8 cellular contexts compared by ENCODE assay signal in genomic region chr12:28253175-28253641, GRCh38.
DNase-seq lines count a peak whose midpoint lies in the region; ATAC-seq and TF ChIP-seq lines count a peak whose summit lies in the region.
"Had no signal": no experiment of that assay in that cellular context is flagged by ENCODE, and none has a peak within 500 bp of the region (broad histone marks: within the 10 kb centered on the region; RNA-seq: fewer than 3 reads in every experiment).

No MANE protein-coding gene starts in this region.

- H3K27me3 Mint-ChIP-seq in activated naive CD4-positive, alpha-beta T cell treated with anti-CD3 and anti-CD28 coated beads, Interleukin-2, amount 10 ng/mL, durations not matched to agents 7 days and 5 days = no peaks in the 10 kb centered on the region

- no peak overlapping the region for H3K4me3 ChIP-seq in coronary artery
- H3K4me3 ChIP-seq: SK-N-MC had no signal

- DNase-seq in activated naive CD4-positive, alpha-beta T cell treated with anti-CD3 and anti-CD28 coated beads, Interleukin-2, amount 10 ng/mL, durations not matched to agents 7 days and 5 days = peak; percentile 26
- DNase-seq in stimulated activated CD8-positive, alpha-beta memory T cell treated with anti-CD3 and anti-CD28 coated beads, Interleukin-2, amount 100 ng/mL, for 48 hours (ENCODE audit: low read depth in 2 of 2) = peak; percentile 6 to 24
- DNase-seq in coronary artery (ENCODE audit: low spot score) (no peak), NCI-H128 (lab: John Stamatoyannopoulos, UW; ENCODE audit: unreplicated experiment) (no peak), RPMI8226 (no peak)

- ATAC-seq in GM19467 (IDR thresholded peaks at IDR 0.05; ENCODE audit: unreplicated experiment) = peak; percentile 84
- peak; percentile 95 for ATAC-seq in HG03442 (IDR thresholded peaks at IDR 0.05; ENCODE audit: unreplicated experiment)

- TF ChIP-seq CTCF in coronary artery (IDR thresholded peaks at IDR 0.05) = no peak

- peak overlapping the region; percentile 57 for H3K4me3 Mint-ChIP-seq in activated naive CD4-positive, alpha-beta T cell treated with anti-CD3 and anti-CD28 coated beads, Interleukin-2, amount 10 ng/mL, durations not matched to agents 7 days and 5 days

- H3K4me1 Mint-ChIP-seq in activated naive CD4-positive, alpha-beta T cell treated with anti-CD3 and anti-CD28 coated beads, Interleukin-2, amount 10 ng/mL, durations not matched to agents 7 days and 5 days = peaks cover 54% of the 10 kb centered on the region

- H3K9me3 Mint-ChIP-seq in activated naive CD4-positive, alpha-beta T cell treated with anti-CD3 and anti-CD28 coated beads, Interleukin-2, amount 10 ng/mL, durations not matched to agents 7 days and 5 days = no peaks in the 10 kb centered on the region

- peaks cover 3% of the 10 kb centered on the region for H3K36me3 Mint-ChIP-seq in activated naive CD4-positive, alpha-beta T cell treated with anti-CD3 and anti-CD28 coated beads, Interleukin-2, amount 10 ng/mL, durations not matched to agents 7 days and 5 days

- H3K27ac ChIP-seq in coronary artery = no peak overlapping the region
- H3K27ac ChIP-seq: SK-N-MC had no signal

- CTCF ChIA-PET in activated naive CD4-positive, alpha-beta T cell treated with anti-CD3 and anti-CD28 coated beads, Interleukin-2, amount 10 ng/mL, durations not matched to agents 7 days and 5 days (lab: Charles Lee) = no interaction called here

- H3K27ac Mint-ChIP-seq in activated naive CD4-positive, alpha-beta T cell treated with anti-CD3 and anti-CD28 coated beads, Interleukin-2, amount 10 ng/mL, durations not matched to agents 7 days and 5 days = peak overlapping the region; percentile 86

Comparison
In these comparisons a context has a peak if more than half of its experiments do, and no peak if none do; other contexts are left out.
1. DNase-seq: peak in activated naive CD4-positive, alpha-beta T cell treated with anti-CD3 and anti-CD28 coated beads, Interleukin-2, amount 10 ng/mL, durations not matched to agents 7 days and 5 days (single experiment) and stimulated activated CD8-positive, alpha-beta memory T cell treated with anti-CD3 and anti-CD28 coated beads, Interleukin-2, amount 100 ng/mL, for 48 hours (2 of 2); none in coronary artery (single experiment), NCI-H128 (single experiment) and RPMI8226 (single experiment).